13 cellular contexts compared by ENCODE assay signal in the genomic region with DNA sequence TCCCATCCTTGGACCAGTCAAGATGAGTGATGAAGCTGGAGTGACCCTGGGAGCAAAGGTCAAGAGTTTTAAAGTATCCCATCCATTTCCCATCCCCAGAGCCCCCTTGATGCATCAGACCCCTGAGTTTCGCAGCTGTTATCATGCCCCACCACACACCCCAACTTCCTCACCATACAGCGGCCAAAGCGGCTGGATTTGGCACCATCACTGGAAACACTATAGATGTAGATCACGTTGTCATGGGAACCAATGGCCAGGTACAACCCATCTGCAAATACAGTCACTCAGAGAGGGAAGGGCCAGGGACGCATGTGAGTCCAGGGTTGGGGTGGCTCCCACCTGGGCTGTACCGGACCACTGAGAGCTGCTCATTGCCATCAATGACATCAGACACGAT. TPM values are rescaled to one million over a fixed set of nuclear protein-coding genes. Genes with fewer than 3 reads are reported as not detected.
DNase-seq lines count a peak whose midpoint lies in the region; ATAC-seq and TF ChIP-seq lines count a peak whose summit lies in the region.
"Had no signal": no experiment of that assay in that cellular context is flagged by ENCODE, and none has a peak within 500 bp of the region (broad histone marks: within the 10 kb centered on the region; RNA-seq: fewer than 3 reads in every experiment).

No MANE protein-coding gene starts in this region.

- CTCF ChIA-PET in CD8-positive, alpha-beta memory T cell (lab: Charles Lee) = interaction anchor here (2.6 kb wide), 1 partner anchor 12 kb away, joined by 12 read pairs; the partner anchor contains the start of gene TUT1

- H3K27ac ChIP-seq in CD8-positive, alpha-beta memory T cell (ENCODE audit: low read depth, low read length) = no peak overlapping the region
- H3K27ac ChIP-seq: brain microvascular endothelial cell, lower lobe of right lung had no signal

- no peak overlapping the region for H3K4me3 ChIP-seq in CD8-positive, alpha-beta memory T cell (ENCODE audit: low read length)

- no peaks in the 10 kb centered on the region for H3K9me3 Mint-ChIP-seq in T-helper 2 cell treated with Interferon-gamma antibody and Interleukin-4, amounts not matched to agents 5 μg/mL and 100 μg/mL, for 36 hours
- H3K9me3 Mint-ChIP-seq in CD8-positive, alpha-beta memory T cell = no peaks in the 10 kb centered on the region
- H3K9me3 Mint-ChIP-seq in activated naive CD8-positive, alpha-beta T cell treated with anti-CD3 and anti-CD28 coated beads, Interleukin-2, amount 50 U/mL, for 24 hours = no peaks in the 10 kb centered on the region
- H3K9me3 Mint-ChIP-seq in nephron progenitor cell = no peaks in the 10 kb centered on the region

- ATAC-seq in activated naive CD8-positive, alpha-beta T cell treated with anti-CD3 and anti-CD28 coated beads, Interleukin-2, amount 50 U/mL, for 24 hours = no peak
- ATAC-seq in HG02798 (IDR thresholded peaks at IDR 0.05; ENCODE audit: poor library complexity, unreplicated experiment) = no peak
- ATAC-seq: lower lobe of right lung had no signal

- POLR2A ChIA-PET in CD8-positive, alpha-beta memory T cell (lab: Charles Lee) = interaction anchor here (0.6 to 1.0 kb wide), 2 partner anchors 12 to 242 kb away, joined by 3 read pairs; partner anchors contain the start of gene TUT1

- peak overlapping the region; percentile 61 for H3K27ac Mint-ChIP-seq in T-helper 2 cell treated with Interferon-gamma antibody and Interleukin-4, amounts not matched to agents 5 μg/mL and 100 μg/mL, for 36 hours
- H3K27ac Mint-ChIP-seq in CD8-positive, alpha-beta memory T cell = peak overlapping the region in 6 of 8 donors; percentile 5 to 87 (median 83)
- H3K27ac Mint-ChIP-seq in activated naive CD8-positive, alpha-beta T cell treated with anti-CD3 and anti-CD28 coated beads, Interleukin-2, amount 50 U/mL, for 24 hours = no peak overlapping the region
- H3K27ac Mint-ChIP-seq in nephron progenitor cell = no peak overlapping the region

- H3K36me3 ChIP-seq in CD8-positive, alpha-beta memory T cell (ENCODE audit: insufficient read depth, low read length) = peaks cover 38% of the 10 kb centered on the region

- TF ChIP-seq CTCF in nephron progenitor cell (IDR thresholded peaks at IDR 0.05) = no peak

- peaks cover 28% of the 10 kb centered on the region for H3K4me1 Mint-ChIP-seq in T-helper 2 cell treated with Interferon-gamma antibody and Interleukin-4, amounts not matched to agents 5 μg/mL and 100 μg/mL, for 36 hours (ENCODE audit: low read depth)
- peaks cover 36 to 65% (median 47%) of the 10 kb centered on the region in 3 donors for H3K4me1 Mint-ChIP-seq in CD8-positive, alpha-beta memory T cell
- H3K4me1 Mint-ChIP-seq in activated naive CD8-positive, alpha-beta T cell treated with anti-CD3 and anti-CD28 coated beads, Interleukin-2, amount 50 U/mL, for 24 hours = peaks cover 46% of the 10 kb centered on the region
- H3K4me1 Mint-ChIP-seq in nephron progenitor cell = peaks cover 80% of the 10 kb centered on the region

- H3K27me3 Mint-ChIP-seq in T-helper 2 cell treated with Interferon-gamma antibody and Interleukin-4, amounts not matched to agents 5 μg/mL and 100 μg/mL, for 36 hours (ENCODE audit: low read depth) = no peaks in the 10 kb centered on the region
- peaks cover 0 to 3% of the 10 kb centered on the region in 2 donors for H3K27me3 Mint-ChIP-seq in CD8-positive, alpha-beta memory T cell
- H3K27me3 Mint-ChIP-seq in activated naive CD8-positive, alpha-beta T cell treated with anti-CD3 and anti-CD28 coated beads, Interleukin-2, amount 50 U/mL, for 24 hours = peaks cover 2% of the 10 kb centered on the region
- peaks cover 26% of the 10 kb centered on the region for H3K27me3 Mint-ChIP-seq in nephron progenitor cell (ENCODE audit: low read depth, poor library complexity)

- H3K9me3 ChIP-seq in CD8-positive, alpha-beta memory T cell (ENCODE audit: low read length) = no peaks in the 10 kb centered on the region
- H3K9me3 ChIP-seq: lower lobe of right lung had no signal

- no peak for DNase-seq in T-helper 2 cell treated with Interferon-gamma antibody and Interleukin-4, amounts not matched to agents 5 μg/mL and 100 μg/mL, for 36 hours (ENCODE audit: low spot score)
- DNase-seq in T-helper 2 cell (no peak), nephron progenitor cell (no peak), NCI-H524 treated with DMSO at 0.1 percent for 48 hours (lab: John Stamatoyannopoulos, UW) (no peak)
- no peak for DNase-seq in CD8-positive, alpha-beta memory T cell
- DNase-seq in activated naive CD8-positive, alpha-beta T cell treated with anti-CD3 and anti-CD28 coated beads, Interleukin-2, amount 50 U/mL, for 24 hours = no peak
- DNase-seq in activated CD4-positive, CD25-positive, alpha-beta regulatory T cell (lab: John Stamatoyannopoulos, UW) = no peak
- DNase-seq: ACHN, brain microvascular endothelial cell, lower lobe of right lung, NCI-H187 treated with DMSO at 0.1 percent for 48 hours, WERI-Rb-1 had no signal

- no peaks in the 10 kb centered on the region for H3K27me3 ChIP-seq in CD8-positive, alpha-beta memory T cell (ENCODE audit: insufficient read depth, low read length, poor library complexity, severe bottlenecking)
- H3K27me3 ChIP-seq: brain microvascular endothelial cell had no signal

- peak overlapping the region; percentile 67 for H3K4me3 Mint-ChIP-seq in T-helper 2 cell treated with Interferon-gamma antibody and Interleukin-4, amounts not matched to agents 5 μg/mL and 100 μg/mL, for 36 hours
- peak overlapping the region in 6 of 7 donors; percentile 35 to 88 (median 74) for H3K4me3 Mint-ChIP-seq in CD8-positive, alpha-beta memory T cell
- H3K4me3 Mint-ChIP-seq in activated naive CD8-positive, alpha-beta T cell treated with anti-CD3 and anti-CD28 coated beads, Interleukin-2, amount 50 U/mL, for 24 hours = peak overlapping the region; percentile 46
- H3K4me3 Mint-ChIP-seq in nephron progenitor cell = peak overlapping the region; percentile 70

- H3K4me1 ChIP-seq in CD8-positive, alpha-beta memory T cell (ENCODE audit: insufficient read depth, low read length) = peaks cover 12% of the 10 kb centered on the region

- peaks cover 58% of the 10 kb centered on the region for H3K36me3 Mint-ChIP-seq in T-helper 2 cell treated with Interferon-gamma antibody and Interleukin-4, amounts not matched to agents 5 μg/mL and 100 μg/mL, for 36 hours (ENCODE audit: low read depth)
- H3K36me3 Mint-ChIP-seq in CD8-positive, alpha-beta memory T cell = peaks cover 11 to 80% (median 20%) of the 10 kb centered on the region in 3 donors
- H3K36me3 Mint-ChIP-seq in activated naive CD8-positive, alpha-beta T cell treated with anti-CD3 and anti-CD28 coated beads, Interleukin-2, amount 50 U/mL, for 24 hours (ENCODE audit: low read depth) = peaks cover 61% of the 10 kb centered on the region
- peaks cover 36% of the 10 kb centered on the region for H3K36me3 Mint-ChIP-seq in nephron progenitor cell (ENCODE audit: low read depth)

RNA-seq across cellular contexts. Expression of gene MTA2, which starts 2.1 kb away (rescaled TPM):
- total RNA-seq in CD8-positive, alpha-beta memory T cell = 100 to 1,000 TPM; 248 to 263 TPM
- polyA plus RNA-seq in CD8-positive, alpha-beta memory T cell = 37.4 TPM

RNA-seq across cellular contexts. Expression of gene EML3, which starts 8.8 kb away (rescaled TPM):
- 100 to 1,000 TPM; 133 to 134 TPM for total RNA-seq in CD8-positive, alpha-beta memory T cell
- polyA plus RNA-seq in CD8-positive, alpha-beta memory T cell = 22.9 TPM

RNA-seq across cellular contexts. Expression of gene ROM1, which starts 9.3 kb away (rescaled TPM):
- 1 to 10 TPM; 4.9 to 5.3 TPM for total RNA-seq in CD8-positive, alpha-beta memory T cell
- 1.7 TPM for polyA plus RNA-seq in CD8-positive, alpha-beta memory T cell

RNA-seq across cellular contexts. Expression of gene TUT1, which starts 12.4 kb away (rescaled TPM):
- total RNA-seq in CD8-positive, alpha-beta memory T cell = 10 to 100 TPM; 30.8 to 32.7 TPM
- polyA plus RNA-seq in CD8-positive, alpha-beta memory T cell = 13.7 TPM

RNA-seq across cellular contexts. Expression of gene B3GAT3, which starts 18.0 kb away (rescaled TPM):
- total RNA-seq in CD8-positive, alpha-beta memory T cell = 10 to 100 TPM; 67.4 to 68.2 TPM
- polyA plus RNA-seq in CD8-positive, alpha-beta memory T cell = 48.9 TPM

Comparison
In these comparisons a context has a peak if more than half of its experiments do, and no peak if none do; other contexts are left out.
1. H3K27ac Mint-ChIP-seq: peak in T-helper 2 cell treated with Interferon-gamma antibody and Interleukin-4, amounts not matched to agents 5 μg/mL and 100 μg/mL, for 36 hours (single experiment) and CD8-positive, alpha-beta memory T cell (6 of 8); none in activated naive CD8-positive, alpha-beta T cell treated with anti-CD3 and anti-CD28 coated beads, Interleukin-2, amount 50 U/mL, for 24 hours (single experiment) and nephron progenitor cell (single experiment).
2. Peak in every context shown above with its lines, with median percentiles within 50 percentile points of each other: H3K4me3 Mint-ChIP-seq.